Comparison of ENCODE assay signal across 30 cellular contexts in genomic region chr5:174180639-174181038, GRCh38.
"Had no signal": no experiment of that assay in that cellular context is flagged by ENCODE, and none has a peak within 500 bp of the region (broad histone marks: within the 10 kb centered on the region; RNA-seq: fewer than 3 reads in every experiment).

No MANE protein-coding gene starts in this region.

- ATAC-seq: activated CD4-positive, alpha-beta T cell treated with anti-CD3 and anti-CD28 coated beads for 36 hours; activated CD8-positive, alpha-beta memory T cell treated with anti-CD3 and anti-CD28 coated beads, Interleukin-2, amount 10 ng/mL, durations not matched to agents 7 days and 5 days; activated CD8-positive, alpha-beta T cell treated with anti-CD3 and anti-CD28 coated beads, Interleukin-2, amount 10 ng/mL, durations not matched to agents 7 days and 5 days; activated naive CD8-positive, alpha-beta T cell treated with anti-CD3 and anti-CD28 coated beads, Interleukin-2, amount 50 U/mL, for 24 hours; body of pancreas; gastroesophageal sphincter; T-helper 17 cell had no signal

- H3K27me3 ChIP-seq: adrenal gland, body of pancreas, cardiac muscle cell, colonic mucosa had no signal

- H3K27ac ChIP-seq: adrenal gland, body of pancreas, cardiac muscle cell, colonic mucosa, epithelial cell of prostate, esophagus squamous epithelium, gastroesophageal sphincter had no signal

- H3K36me3 ChIP-seq: adrenal gland, cardiac muscle cell, colonic mucosa, esophagus squamous epithelium, gastroesophageal sphincter had no signal

- H3K9me3 ChIP-seq: adrenal gland, body of pancreas, colonic mucosa, esophagus squamous epithelium had no signal

- H3K4me3 ChIP-seq: adrenal gland, body of pancreas, cardiac muscle cell, colonic mucosa, esophagus squamous epithelium, gastroesophageal sphincter had no signal

- DNase-seq: activated CD4-positive, alpha-beta memory T cell treated with anti-CD3 and anti-CD28 coated beads for 36 hours; activated CD4-positive, alpha-beta T cell treated with anti-CD3 and anti-CD28 coated beads for 36 hours; activated CD4-positive, alpha-beta T cell treated with anti-CD3 and anti-CD28 coated beads, Interleukin-2, amount 10 ng/mL, durations not matched to agents 24 days and 14 days; activated CD4-positive, CD25-positive, alpha-beta regulatory T cell; activated CD4-positive, CD25-positive, alpha-beta regulatory T cell treated with anti-CD3 and anti-CD28 coated beads, Interleukin-2, amount 50 U/mL, for 72 hours; activated CD8-positive, alpha-beta memory T cell treated with anti-CD3 and anti-CD28 coated beads, Interleukin-2, amount 10 ng/mL, durations not matched to agents 7 days and 5 days; activated CD8-positive, alpha-beta memory T cell treated with anti-CD3 and anti-CD28 coated beads, Interleukin-2, amount 50 U/mL, for 4 hours; activated CD8-positive, alpha-beta T cell treated with anti-CD3 and anti-CD28 coated beads, Interleukin-2, amount 10 ng/mL, durations not matched to agents 7 days and 5 days; activated effector memory CD4-positive, alpha-beta T cell treated with anti-CD3 and anti-CD28 coated beads, Interleukin-2, amount 50 U/mL, for 16 hours; activated naive CD4-positive, alpha-beta T cell treated with anti-CD3 and anti-CD28 coated beads for 36 hours; activated naive CD8-positive, alpha-beta T cell treated with anti-CD3 and anti-CD28 coated beads for 36 hours; activated naive CD8-positive, alpha-beta T cell treated with anti-CD3 and anti-CD28 coated beads, Interleukin-2, amount 50 U/mL, for 24 hours; activated T-cell treated with anti-CD3 and anti-CD28 coated beads, Interleukin-2, amount 50 U/mL, for 1 hour; activated T-cell treated with anti-CD3 and anti-CD28 coated beads, Interleukin-2, amount 50 U/mL, for 48 hours; amygdala; aorta; body of pancreas; central memory CD4-positive, alpha-beta T cell; cerebellar nuclear complex; colonic mucosa; effector CD8-positive, alpha-beta T cell; esophagus squamous epithelium; foreskin melanocyte; T-helper 1 cell; T-helper 17 cell; T1000 had no signal

- H3K4me1 ChIP-seq: adrenal gland, body of pancreas, colonic mucosa, gastroesophageal sphincter had no signal
